Comparison of ENCODE assay signal across 2 cellular contexts in the genomic region with DNA sequence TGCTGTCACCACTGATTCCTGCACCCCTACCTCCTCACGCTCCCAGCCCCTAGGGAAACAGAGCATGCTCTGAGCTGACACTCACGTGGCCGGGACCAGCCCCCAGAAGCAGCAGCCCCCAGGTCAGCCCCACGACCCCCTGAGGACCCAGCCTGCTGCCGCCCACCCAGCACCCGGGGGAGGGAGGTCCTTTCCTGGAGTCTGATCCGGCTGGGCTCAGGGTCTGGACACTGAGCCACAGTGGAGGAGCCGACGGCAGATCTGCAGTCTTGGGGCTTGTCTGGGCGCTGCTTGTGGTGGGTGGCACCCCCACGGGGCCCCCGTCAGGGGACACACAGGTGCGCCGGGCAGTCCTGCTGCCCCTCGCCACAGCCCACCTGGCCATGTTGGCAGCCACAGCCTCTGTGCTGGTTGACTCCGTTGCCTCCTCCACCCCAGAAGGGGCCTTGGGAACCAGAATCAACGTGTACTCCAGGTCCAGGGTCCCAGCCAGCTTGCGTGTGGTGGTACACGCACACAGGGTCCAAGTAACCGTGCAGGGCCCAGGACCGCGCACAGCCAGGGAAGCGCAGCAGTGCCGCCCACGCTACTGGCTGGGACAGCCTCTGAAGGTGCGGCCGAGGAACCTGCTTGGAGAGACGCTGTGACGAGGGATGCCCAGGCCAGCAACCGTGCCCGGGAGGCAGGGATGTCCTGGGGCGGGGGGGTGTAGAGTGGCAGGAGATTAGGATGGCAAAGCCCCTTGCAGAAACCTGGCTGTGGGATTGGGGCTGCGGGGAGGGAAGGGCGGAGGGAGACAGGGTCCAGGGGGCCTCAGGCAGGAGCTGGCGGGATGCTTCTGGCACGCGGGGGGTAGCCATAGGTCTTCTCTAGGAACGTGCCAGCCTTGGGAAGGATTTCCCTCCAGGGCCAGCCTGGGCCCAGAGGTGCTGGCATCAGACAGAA.
TF ChIP-seq lines count a peak whose summit lies in the region.

No MANE protein-coding gene starts in this region.

TF ChIP-seq in SK-N-SH, 30 proteins besides CTCF, POLR2A, EP300 and RAD21 (continued from another document):
- TF ChIP-seq, protein P1, sequence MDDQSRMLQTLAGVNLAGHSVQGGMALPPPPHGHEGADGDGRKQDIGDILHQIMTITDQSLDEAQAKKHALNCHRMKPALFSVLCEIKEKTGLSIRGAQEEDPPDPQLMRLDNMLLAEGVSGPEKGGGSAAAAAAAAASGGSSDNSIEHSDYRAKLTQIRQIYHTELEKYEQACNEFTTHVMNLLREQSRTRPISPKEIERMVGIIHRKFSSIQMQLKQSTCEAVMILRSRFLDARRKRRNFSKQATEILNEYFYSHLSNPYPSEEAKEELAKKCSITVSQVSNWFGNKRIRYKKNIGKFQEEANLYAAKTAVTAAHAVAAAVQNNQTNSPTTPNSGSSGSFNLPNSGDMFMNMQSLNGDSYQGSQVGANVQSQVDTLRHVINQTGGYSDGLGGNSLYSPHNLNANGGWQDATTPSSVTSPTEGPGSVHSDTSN (IDR thresholded peaks at IDR 0.05) = peak; percentile 3; the same call in 1 of the 2 replicates

TF ChIP-seq in SK-N-SH treated with all-trans-retinoic acid at 6 μM for 48 hours, 23 proteins besides CTCF, POLR2A, EP300 and RAD21 (continued from another document):
- TF ChIP-seq, protein P2, sequence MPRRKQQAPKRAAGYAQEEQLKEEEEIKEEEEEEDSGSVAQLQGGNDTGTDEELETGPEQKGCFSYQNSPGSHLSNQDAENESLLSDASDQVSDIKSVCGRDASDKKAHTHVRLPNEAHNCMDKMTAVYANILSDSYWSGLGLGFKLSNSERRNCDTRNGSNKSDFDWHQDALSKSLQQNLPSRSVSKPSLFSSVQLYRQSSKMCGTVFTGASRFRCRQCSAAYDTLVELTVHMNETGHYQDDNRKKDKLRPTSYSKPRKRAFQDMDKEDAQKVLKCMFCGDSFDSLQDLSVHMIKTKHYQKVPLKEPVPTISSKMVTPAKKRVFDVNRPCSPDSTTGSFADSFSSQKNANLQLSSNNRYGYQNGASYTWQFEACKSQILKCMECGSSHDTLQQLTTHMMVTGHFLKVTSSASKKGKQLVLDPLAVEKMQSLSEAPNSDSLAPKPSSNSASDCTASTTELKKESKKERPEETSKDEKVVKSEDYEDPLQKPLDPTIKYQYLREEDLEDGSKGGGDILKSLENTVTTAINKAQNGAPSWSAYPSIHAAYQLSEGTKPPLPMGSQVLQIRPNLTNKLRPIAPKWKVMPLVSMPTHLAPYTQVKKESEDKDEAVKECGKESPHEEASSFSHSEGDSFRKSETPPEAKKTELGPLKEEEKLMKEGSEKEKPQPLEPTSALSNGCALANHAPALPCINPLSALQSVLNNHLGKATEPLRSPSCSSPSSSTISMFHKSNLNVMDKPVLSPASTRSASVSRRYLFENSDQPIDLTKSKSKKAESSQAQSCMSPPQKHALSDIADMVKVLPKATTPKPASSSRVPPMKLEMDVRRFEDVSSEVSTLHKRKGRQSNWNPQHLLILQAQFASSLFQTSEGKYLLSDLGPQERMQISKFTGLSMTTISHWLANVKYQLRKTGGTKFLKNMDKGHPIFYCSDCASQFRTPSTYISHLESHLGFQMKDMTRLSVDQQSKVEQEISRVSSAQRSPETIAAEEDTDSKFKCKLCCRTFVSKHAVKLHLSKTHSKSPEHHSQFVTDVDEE (CRISPR knock-in tag; IDR thresholded peaks at IDR 0.05) = no peak
- TF ChIP-seq, protein P3, sequence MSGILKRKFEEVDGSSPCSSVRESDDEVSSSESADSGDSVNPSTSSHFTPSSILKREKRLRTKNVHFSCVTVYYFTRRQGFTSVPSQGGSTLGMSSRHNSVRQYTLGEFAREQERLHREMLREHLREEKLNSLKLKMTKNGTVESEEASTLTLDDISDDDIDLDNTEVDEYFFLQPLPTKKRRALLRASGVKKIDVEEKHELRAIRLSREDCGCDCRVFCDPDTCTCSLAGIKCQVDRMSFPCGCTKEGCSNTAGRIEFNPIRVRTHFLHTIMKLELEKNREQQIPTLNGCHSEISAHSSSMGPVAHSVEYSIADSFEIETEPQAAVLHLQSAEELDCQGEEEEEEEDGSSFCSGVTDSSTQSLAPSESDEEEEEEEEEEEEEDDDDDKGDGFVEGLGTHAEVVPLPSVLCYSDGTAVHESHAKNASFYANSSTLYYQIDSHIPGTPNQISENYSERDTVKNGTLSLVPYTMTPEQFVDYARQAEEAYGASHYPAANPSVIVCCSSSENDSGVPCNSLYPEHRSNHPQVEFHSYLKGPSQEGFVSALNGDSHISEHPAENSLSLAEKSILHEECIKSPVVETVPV (CRISPR knock-in tag; IDR thresholded peaks at IDR 0.05) = no peak
- TF ChIP-seq GLIS3 (CRISPR knock-in tag; IDR thresholded peaks at IDR 0.05) (no peak), TCF4 (CRISPR knock-in tag; IDR thresholded peaks at IDR 0.05; ENCODE audit: borderline replicate concordance) (no peak), PPARA (CRISPR knock-in tag; IDR thresholded peaks at IDR 0.05; ENCODE audit: borderline replicate concordance) (no peak), ESRRG (CRISPR knock-in tag; IDR thresholded peaks at IDR 0.05) (no peak), TOX (CRISPR knock-in tag; IDR thresholded peaks at IDR 0.05; ENCODE audit: borderline replicate concordance) (no peak), RARB (CRISPR knock-in tag; IDR thresholded peaks at IDR 0.05) (no peak), ZNF565 (CRISPR knock-in tag; conservative IDR thresholded peaks at IDR 0.05; ENCODE audit: low read depth) (no peak)
